In the genomic region with DNA sequence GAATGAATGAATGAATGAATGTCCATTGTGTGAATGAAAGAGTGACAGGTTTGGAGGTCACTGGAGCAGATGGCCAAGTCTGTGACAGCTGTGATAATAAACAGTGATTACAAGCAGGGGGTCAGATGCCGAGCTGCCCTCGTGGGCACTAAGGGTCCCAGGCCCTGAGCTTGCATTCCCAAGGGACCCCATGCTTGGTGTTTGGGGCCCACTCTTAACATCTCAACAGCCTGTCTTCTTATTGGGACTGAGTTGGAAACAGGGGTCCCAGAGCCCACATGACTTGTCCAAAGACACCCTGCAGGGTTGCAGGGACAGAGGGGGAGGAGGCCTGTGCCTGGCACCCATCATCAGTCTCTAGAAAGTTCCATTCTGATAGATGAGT, we compare ENCODE assay signal across 22 cellular contexts. TPM values are rescaled to one million over a fixed set of nuclear protein-coding genes. Genes with fewer than 3 reads are reported as not detected.
"Had no signal": no experiment of that assay in that cellular context is flagged by ENCODE, and none has a peak within 500 bp of the region (broad histone marks: within the 10 kb centered on the region; RNA-seq: fewer than 3 reads in every experiment).

No MANE protein-coding gene starts in this region.

- H3K4me1 ChIP-seq: testis had no signal

- H3K36me3 ChIP-seq: left ventricle myocardium inferior, upper lobe of left lung had no signal

- ATAC-seq: activated naive CD8-positive, alpha-beta T cell treated with anti-CD3 and anti-CD28 coated beads, Interleukin-2, amount 50 U/mL, for 24 hours; body of pancreas; natural killer cell; stimulated activated naive B cell treated with anti-CD40 and anti-IgM and Interleukin-4, amounts not matched to agents 10 μg/mL and 1 μg/mL and 100 μg/mL, for 72 hours; T-cell had no signal

- H3K27ac ChIP-seq: body of pancreas, left ventricle myocardium inferior, testis, upper lobe of left lung, VCaP had no signal

- H3K4me3 ChIP-seq: body of pancreas, left ventricle myocardium inferior, testis, upper lobe of left lung had no signal

- H3K9me3 ChIP-seq: body of pancreas, left ventricle myocardium inferior, testis, upper lobe of left lung had no signal

- H3K9me3 Mint-ChIP-seq: activated CD4-positive, alpha-beta T cell treated with anti-CD3 and anti-CD28 coated beads, Interleukin-2, amount 10 ng/mL, durations not matched to agents 7 days and 5 days; activated naive CD4-positive, alpha-beta T cell treated with anti-CD3 and anti-CD28 coated beads, Interleukin-2, amount 10 ng/mL, durations not matched to agents 7 days and 5 days; activated naive CD8-positive, alpha-beta T cell treated with anti-CD3 and anti-CD28 coated beads, Interleukin-2, amount 50 U/mL, for 24 hours; natural killer cell; stimulated activated naive B cell treated with anti-CD40 and anti-IgM and Interleukin-4, amounts not matched to agents 10 μg/mL and 1 μg/mL and 100 μg/mL, for 72 hours; T-cell; T-helper 2 cell treated with Interferon-gamma antibody and Interleukin-4, amounts not matched to agents 5 μg/mL and 100 μg/mL, for 36 hours had no signal

- H3K36me3 Mint-ChIP-seq: activated naive CD4-positive, alpha-beta T cell treated with anti-CD3 and anti-CD28 coated beads, Interleukin-2, amount 10 ng/mL, durations not matched to agents 7 days and 5 days; natural killer cell; stimulated activated naive B cell treated with anti-CD40 and anti-IgM and Interleukin-4, amounts not matched to agents 10 μg/mL and 1 μg/mL and 100 μg/mL, for 72 hours; T-cell had no signal

- H3K4me3 Mint-ChIP-seq: activated CD4-positive, alpha-beta T cell treated with anti-CD3 and anti-CD28 coated beads, Interleukin-2, amount 10 ng/mL, durations not matched to agents 7 days and 5 days; activated naive CD4-positive, alpha-beta T cell treated with anti-CD3 and anti-CD28 coated beads, Interleukin-2, amount 10 ng/mL, durations not matched to agents 7 days and 5 days; activated naive CD8-positive, alpha-beta T cell treated with anti-CD3 and anti-CD28 coated beads, Interleukin-2, amount 50 U/mL, for 24 hours; natural killer cell; stimulated activated naive B cell treated with anti-CD40 and anti-IgM and Interleukin-4, amounts not matched to agents 10 μg/mL and 1 μg/mL and 100 μg/mL, for 72 hours; T-cell; T-helper 2 cell treated with Interferon-gamma antibody and Interleukin-4, amounts not matched to agents 5 μg/mL and 100 μg/mL, for 36 hours had no signal

- DNase-seq: activated CD4-positive, alpha-beta T cell treated with anti-CD3 and anti-CD28 coated beads, Interleukin-2, amount 10 ng/mL, durations not matched to agents 7 days and 5 days; activated CD4-positive, CD25-positive, alpha-beta regulatory T cell treated with anti-CD3 and anti-CD28 coated beads, Interleukin-2, amount 50 U/mL, for 72 hours; activated naive CD4-positive, alpha-beta T cell treated with anti-CD3 and anti-CD28 coated beads, Interleukin-2, amount 10 ng/mL, durations not matched to agents 7 days and 5 days; activated naive CD8-positive, alpha-beta T cell treated with anti-CD3 and anti-CD28 coated beads, Interleukin-2, amount 50 U/mL, for 24 hours; activated T-cell treated with anti-CD3 and anti-CD28 coated beads, Interleukin-2, amount 50 U/mL, for 48 hours; anterior cingulate cortex; body of pancreas; effector memory CD4-positive, alpha-beta T cell; foreskin melanocyte; left ventricle myocardium inferior; natural killer cell; stimulated activated CD4-positive, alpha-beta T cell treated with anti-CD3 and anti-CD28 coated beads, Interleukin-2, amount 100 ng/mL, for 48 hours; stimulated activated CD8-positive, alpha-beta memory T cell treated with anti-CD3 and anti-CD28 coated beads, Interleukin-4, amount 100 ng/mL, for 48 hours; stimulated activated naive B cell treated with anti-CD40 and anti-IgM and Interleukin-4, amounts not matched to agents 10 μg/mL and 1 μg/mL and 100 μg/mL, for 72 hours; T-cell; testis had no signal

- H3K27me3 ChIP-seq: body of pancreas, testis, upper lobe of left lung had no signal

- H3K4me1 Mint-ChIP-seq: activated CD4-positive, alpha-beta T cell treated with anti-CD3 and anti-CD28 coated beads, Interleukin-2, amount 10 ng/mL, durations not matched to agents 7 days and 5 days; activated naive CD4-positive, alpha-beta T cell treated with anti-CD3 and anti-CD28 coated beads, Interleukin-2, amount 10 ng/mL, durations not matched to agents 7 days and 5 days; activated naive CD8-positive, alpha-beta T cell treated with anti-CD3 and anti-CD28 coated beads, Interleukin-2, amount 50 U/mL, for 24 hours; natural killer cell; stimulated activated naive B cell treated with anti-CD40 and anti-IgM and Interleukin-4, amounts not matched to agents 10 μg/mL and 1 μg/mL and 100 μg/mL, for 72 hours; T-cell had no signal

- H3K27ac Mint-ChIP-seq: activated CD4-positive, alpha-beta T cell treated with anti-CD3 and anti-CD28 coated beads, Interleukin-2, amount 10 ng/mL, durations not matched to agents 7 days and 5 days; activated naive CD4-positive, alpha-beta T cell treated with anti-CD3 and anti-CD28 coated beads, Interleukin-2, amount 10 ng/mL, durations not matched to agents 7 days and 5 days; activated naive CD8-positive, alpha-beta T cell treated with anti-CD3 and anti-CD28 coated beads, Interleukin-2, amount 50 U/mL, for 24 hours; natural killer cell; stimulated activated naive B cell treated with anti-CD40 and anti-IgM and Interleukin-4, amounts not matched to agents 10 μg/mL and 1 μg/mL and 100 μg/mL, for 72 hours; T-cell; T-helper 2 cell treated with Interferon-gamma antibody and Interleukin-4, amounts not matched to agents 5 μg/mL and 100 μg/mL, for 36 hours had no signal

RNA-seq across cellular contexts. Expression of a gene that starts 12.0 kb away (rescaled TPM):
- total RNA-seq: activated CD4-positive, alpha-beta T cell treated with anti-CD3 and anti-CD28 coated beads, Interleukin-2, amount 10 ng/mL, durations not matched to agents 7 days and 5 days; activated CD8-positive, alpha-beta memory T cell treated with anti-CD3 and anti-CD28 coated beads for 36 hours; dermis microvascular lymphatic vessel endothelial cell; lung microvascular endothelial cell; natural killer cell had no signal
